ENCODE assay signal across 10 cellular contexts in genomic region chr6:138465007-138465645, GRCh38. TPM values are rescaled to one million over a fixed set of nuclear protein-coding genes. Genes with fewer than 3 reads are reported as not detected.
DNase-seq lines count a peak whose midpoint lies in the region; ATAC-seq and TF ChIP-seq lines count a peak whose summit lies in the region.
"Had no signal": no experiment of that assay in that cellular context is flagged by ENCODE, and none has a peak within 500 bp of the region (broad histone marks: within the 10 kb centered on the region; RNA-seq: fewer than 3 reads in every experiment).

No MANE protein-coding gene starts in this region.

- peaks cover 5% of the 10 kb centered on the region for H3K4me1 Mint-ChIP-seq in mesothelial cell of epicardium

- peaks cover 58% of the 10 kb centered on the region for H3K36me3 Mint-ChIP-seq in mesothelial cell of epicardium

- H3K9me3 Mint-ChIP-seq in mesothelial cell of epicardium: peaks cover 11% of the 10 kb centered on the region

- no peak overlapping the region for H3K4me3 Mint-ChIP-seq in mesothelial cell of epicardium

- ATAC-seq in HG02759 (IDR thresholded peaks at IDR 0.05; ENCODE audit: unreplicated experiment) (no peak), GM19397 (IDR thresholded peaks at IDR 0.05; ENCODE audit: unreplicated experiment) (no peak), GM18858 (IDR thresholded peaks at IDR 0.05; ENCODE audit: unreplicated experiment) (no peak)

- DNase-seq in AG20443 (ENCODE audit: low spot score) (peak; percentile 73), Kasumi-1 (lab: John Stamatoyannopoulos, UW) (peak; percentile 64 to 66), brain pericyte (ENCODE audit: low read depth, low spot score) (peak; percentile 30), mesothelial cell of epicardium (ENCODE audit: low spot score in 2 of 2, unreplicated experiment in 2 of 2) (no peak), NCI-H1436 (lab: John Stamatoyannopoulos, UW) (no peak)
- DNase-seq: activated CD4-positive, alpha-beta T cell treated with anti-CD3 and anti-CD28 coated beads, Interleukin-2, amount 50 U/mL, for 1 hour; NCI-H1930 had no signal

- peak overlapping the region; percentile 32 for H3K27ac Mint-ChIP-seq in mesothelial cell of epicardium

- no peak for TF ChIP-seq CTCF in mesothelial cell of epicardium (IDR thresholded peaks at IDR 0.05; ENCODE audit: unreplicated experiment)

- no peaks in the 10 kb centered on the region for H3K27me3 Mint-ChIP-seq in mesothelial cell of epicardium (ENCODE audit: low read depth)

RNA-seq across cellular contexts. Expression of gene NHSL1, which starts 34.2 kb away (rescaled TPM):
- 66.1 to 73.6 TPM (median 68.0 TPM) in 3 replicates for total RNA-seq in mesothelial cell of epicardium

Comparison
In these comparisons a context has a peak if more than half of its experiments do, and no peak if none do; other contexts are left out.
1. DNase-seq: peak in AG20443 (single experiment), Kasumi-1 (2 of 2) and brain pericyte (single experiment); none in mesothelial cell of epicardium (0 of 2) and NCI-H1436 (single experiment).